In the genomic region with DNA sequence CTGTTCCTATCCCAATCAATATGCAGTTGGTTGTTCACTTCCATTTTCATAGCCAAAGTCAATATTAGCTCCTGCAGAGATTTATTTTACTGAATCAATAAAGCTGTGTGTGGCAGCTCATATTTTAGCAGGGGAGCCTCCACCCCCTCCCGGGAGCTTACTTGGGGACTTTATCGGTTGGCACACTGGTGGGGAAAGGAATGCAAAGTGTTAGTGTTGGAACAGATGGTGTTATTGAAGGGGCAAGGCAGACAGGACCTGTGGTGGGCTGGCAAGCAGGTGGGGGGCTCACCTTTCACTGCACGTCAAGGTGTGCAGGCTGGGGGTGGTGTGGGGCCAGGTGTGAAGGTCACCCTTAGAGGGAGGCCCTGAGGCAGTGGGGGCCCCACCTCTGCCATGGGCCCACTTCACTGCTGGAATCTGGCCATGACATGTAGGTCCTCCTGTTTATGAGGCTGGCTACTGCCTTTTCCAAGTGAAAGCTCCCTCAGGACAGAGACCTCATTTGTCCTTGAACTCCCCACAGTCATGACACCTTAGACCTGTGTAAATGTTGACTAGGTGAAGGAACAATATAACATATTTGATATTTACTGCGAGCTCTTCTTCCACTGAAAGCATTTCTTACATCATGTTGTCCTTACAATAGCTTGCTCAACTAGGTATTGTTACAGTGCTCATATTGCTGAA, we compare ENCODE assay signal across 1 cellular context.
A peak's percentile ranks its signal among the peaks of the same experiment; 100 is the strongest.
TF ChIP-seq lines count a peak whose summit lies in the region.

No MANE protein-coding gene starts in this region.

TF ChIP-seq in WTC11, 78 proteins besides CTCF, POLR2A, EP300 and RAD21 (continued from another document):
- TF ChIP-seq, protein P1, sequence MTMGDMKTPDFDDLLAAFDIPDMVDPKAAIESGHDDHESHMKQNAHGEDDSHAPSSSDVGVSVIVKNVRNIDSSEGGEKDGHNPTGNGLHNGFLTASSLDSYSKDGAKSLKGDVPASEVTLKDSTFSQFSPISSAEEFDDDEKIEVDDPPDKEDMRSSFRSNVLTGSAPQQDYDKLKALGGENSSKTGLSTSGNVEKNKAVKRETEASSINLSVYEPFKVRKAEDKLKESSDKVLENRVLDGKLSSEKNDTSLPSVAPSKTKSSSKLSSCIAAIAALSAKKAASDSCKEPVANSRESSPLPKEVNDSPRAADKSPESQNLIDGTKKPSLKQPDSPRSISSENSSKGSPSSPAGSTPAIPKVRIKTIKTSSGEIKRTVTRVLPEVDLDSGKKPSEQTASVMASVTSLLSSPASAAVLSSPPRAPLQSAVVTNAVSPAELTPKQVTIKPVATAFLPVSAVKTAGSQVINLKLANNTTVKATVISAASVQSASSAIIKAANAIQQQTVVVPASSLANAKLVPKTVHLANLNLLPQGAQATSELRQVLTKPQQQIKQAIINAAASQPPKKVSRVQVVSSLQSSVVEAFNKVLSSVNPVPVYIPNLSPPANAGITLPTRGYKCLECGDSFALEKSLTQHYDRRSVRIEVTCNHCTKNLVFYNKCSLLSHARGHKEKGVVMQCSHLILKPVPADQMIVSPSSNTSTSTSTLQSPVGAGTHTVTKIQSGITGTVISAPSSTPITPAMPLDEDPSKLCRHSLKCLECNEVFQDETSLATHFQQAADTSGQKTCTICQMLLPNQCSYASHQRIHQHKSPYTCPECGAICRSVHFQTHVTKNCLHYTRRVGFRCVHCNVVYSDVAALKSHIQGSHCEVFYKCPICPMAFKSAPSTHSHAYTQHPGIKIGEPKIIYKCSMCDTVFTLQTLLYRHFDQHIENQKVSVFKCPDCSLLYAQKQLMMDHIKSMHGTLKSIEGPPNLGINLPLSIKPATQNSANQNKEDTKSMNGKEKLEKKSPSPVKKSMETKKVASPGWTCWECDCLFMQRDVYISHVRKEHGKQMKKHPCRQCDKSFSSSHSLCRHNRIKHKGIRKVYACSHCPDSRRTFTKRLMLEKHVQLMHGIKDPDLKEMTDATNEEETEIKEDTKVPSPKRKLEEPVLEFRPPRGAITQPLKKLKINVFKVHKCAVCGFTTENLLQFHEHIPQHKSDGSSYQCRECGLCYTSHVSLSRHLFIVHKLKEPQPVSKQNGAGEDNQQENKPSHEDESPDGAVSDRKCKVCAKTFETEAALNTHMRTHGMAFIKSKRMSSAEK (CRISPR knock-in tag; IDR thresholded peaks at IDR 0.05; ENCODE audit: borderline replicate concordance), result no peak
- TF ChIP-seq ZNF416 (CRISPR knock-in tag; IDR thresholded peaks at IDR 0.05), result no peak
- TF ChIP-seq JAZF1 (CRISPR knock-in tag; IDR thresholded peaks at IDR 0.05), result no peak
- no peak for TF ChIP-seq FOXJ3 (CRISPR knock-in tag; IDR thresholded peaks at IDR 0.05; ENCODE audit: borderline replicate concordance)
- TF ChIP-seq GABPB1 (CRISPR knock-in tag; IDR thresholded peaks at IDR 0.05), result peak; percentile 76
- TF ChIP-seq ZNF232 (CRISPR knock-in tag; IDR thresholded peaks at IDR 0.05), result no peak
